In the genomic region with DNA sequence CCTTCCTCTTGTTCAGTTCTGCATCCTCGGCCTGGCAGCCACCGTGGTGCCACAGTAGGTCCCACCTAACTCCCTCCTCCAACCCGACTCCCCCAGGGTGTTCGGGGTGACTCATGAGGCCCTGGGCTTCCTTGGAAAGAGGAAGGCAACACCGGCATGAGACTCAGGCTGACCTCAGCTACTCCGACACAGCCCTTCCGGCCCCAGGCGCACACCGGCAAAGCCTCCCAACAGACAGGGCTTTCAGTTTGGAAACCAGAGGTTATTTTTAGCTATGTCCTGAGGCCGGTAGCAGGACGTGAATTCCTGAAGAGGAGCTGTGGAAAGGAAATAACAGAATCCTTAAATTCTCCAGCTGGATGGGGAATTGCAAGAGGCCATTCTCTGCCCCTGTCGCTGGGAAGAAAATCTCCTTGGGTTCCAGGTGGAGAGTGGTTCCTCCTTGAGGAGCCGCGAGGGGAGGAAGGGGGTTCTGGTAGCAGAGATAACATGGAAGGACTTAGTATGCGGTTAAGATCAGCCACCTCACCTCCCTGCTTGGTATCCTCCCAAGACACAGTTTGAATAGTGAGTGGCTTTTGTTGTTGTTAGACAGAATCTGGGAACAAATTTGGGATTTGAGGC, we compare ENCODE assay signal across 10 cellular contexts. TPM values are rescaled to one million over a fixed set of nuclear protein-coding genes. Genes with fewer than 3 reads are reported as not detected.
DNase-seq lines count a peak whose midpoint lies in the region; ATAC-seq, FAIRE-seq and TF ChIP-seq lines count a peak whose summit lies in the region.
"Had no signal": no experiment of that assay in that cellular context is flagged by ENCODE, and none has a peak within 500 bp of the region (broad histone marks: within the 10 kb centered on the region; RNA-seq: fewer than 3 reads in every experiment).

No MANE protein-coding gene starts in this region.

- peak overlapping the region; percentile 60 for H3K27ac Mint-ChIP-seq in Calu3 (ENCODE audit: unreplicated experiment)
- peak overlapping the region; percentile 92 for H3K27ac Mint-ChIP-seq in osteocyte (ENCODE audit: unreplicated experiment)
- H3K27ac Mint-ChIP-seq: activated naive CD4-positive, alpha-beta T cell treated with anti-CD3 and anti-CD28 coated beads, Interleukin-2, amount 50 U/mL, for 24 hours had no signal

- no TSS peak for BruUV-seq in Calu3 (replicated peaks; lab: Mats Ljungman, UMichigan)

- DNase-seq in Calu3 (peak; percentile 68), SW 1271 (lab: John Stamatoyannopoulos, UW) (peak; percentile 16 to 54), fibroblast of pulmonary artery (ENCODE audit: low read depth) (peak; percentile 83), osteocyte (ENCODE audit: extremely low spot score, unreplicated experiment) (no peak), GM10248 (ENCODE audit: extremely low spot score) (no peak), GM12891 (ENCODE audit: insufficient read length, low spot score) (no peak), NCI-H187 (lab: John Stamatoyannopoulos, UW) (no peak)
- DNase-seq: DND-41 had no signal

- FAIRE-seq in GM12891 (lab: Jason Lieb, UNC): no peak

- intact Hi-C loops in Calu3 (cut with micrococcal nuclease; ENCODE audit: unreplicated experiment): no loop called here

- no peak overlapping the region for H3K4me3 ChIP-seq in fibroblast of pulmonary artery (replicated peaks; ENCODE audit: low read depth, low read length)

- no peaks in the 10 kb centered on the region for H3K36me3 Mint-ChIP-seq in Calu3 (ENCODE audit: insufficient read depth, unreplicated experiment)
- peaks cover 17% of the 10 kb centered on the region for H3K36me3 Mint-ChIP-seq in osteocyte (ENCODE audit: unreplicated experiment)
- H3K36me3 Mint-ChIP-seq: activated naive CD4-positive, alpha-beta T cell treated with anti-CD3 and anti-CD28 coated beads, Interleukin-2, amount 50 U/mL, for 24 hours had no signal

- no peak for TF ChIP-seq POLR2A in GM12891 (IDR thresholded peaks at IDR 0.05; ENCODE audit: low read depth, low read length)

- POLR2A ChIA-PET in GM10248 (lab: Yijun Ruan, JAX): no interaction called here

- TF ChIP-seq CTCF in Calu3 (IDR thresholded peaks at IDR 0.05; ENCODE audit: unreplicated experiment): no peak
- no peak for TF ChIP-seq CTCF in fibroblast of pulmonary artery (IDR thresholded peaks at IDR 0.05; ENCODE audit: low read length, missing control alignments)
- TF ChIP-seq CTCF in osteocyte (IDR thresholded peaks at IDR 0.05): no peak
- no peak for TF ChIP-seq CTCF in GM10248 (IDR thresholded peaks at IDR 0.05; ENCODE audit: control extremely low read depth, extremely low read depth, low read depth, missing control alignments)

- H3K4me1 Mint-ChIP-seq in Calu3 (ENCODE audit: low read depth, unreplicated experiment): peaks cover 34% of the 10 kb centered on the region
- H3K4me1 Mint-ChIP-seq in osteocyte (ENCODE audit: unreplicated experiment): peaks cover 77% of the 10 kb centered on the region
- H3K4me1 Mint-ChIP-seq: activated naive CD4-positive, alpha-beta T cell treated with anti-CD3 and anti-CD28 coated beads, Interleukin-2, amount 50 U/mL, for 24 hours had no signal

- peak overlapping the region; percentile 27 for H3K4me3 Mint-ChIP-seq in Calu3 (ENCODE audit: low read depth, unreplicated experiment)
- peak overlapping the region; percentile 41 for H3K4me3 Mint-ChIP-seq in osteocyte (ENCODE audit: unreplicated experiment)
- H3K4me3 Mint-ChIP-seq: activated naive CD4-positive, alpha-beta T cell treated with anti-CD3 and anti-CD28 coated beads, Interleukin-2, amount 50 U/mL, for 24 hours had no signal

- H3K9me3 Mint-ChIP-seq in Calu3 (ENCODE audit: low read depth, unreplicated experiment) (peaks cover 2% of the 10 kb centered on the region), osteocyte (ENCODE audit: unreplicated experiment) (no peaks in the 10 kb centered on the region)
- H3K9me3 Mint-ChIP-seq: activated naive CD4-positive, alpha-beta T cell treated with anti-CD3 and anti-CD28 coated beads, Interleukin-2, amount 50 U/mL, for 24 hours had no signal

- no peak for ATAC-seq in HG02981 (IDR thresholded peaks at IDR 0.05; ENCODE audit: unreplicated experiment)

- H3K27me3 Mint-ChIP-seq in Calu3 (ENCODE audit: unreplicated experiment) (no peaks in the 10 kb centered on the region), osteocyte (ENCODE audit: unreplicated experiment) (no peaks in the 10 kb centered on the region)

- CTCF ChIA-PET in Calu3 (lab: Charles Lee): interaction anchor here (1.0 to 1.6 kb wide), 4 partner anchors 12 to 198 kb away, joined by 3 to 6 read pairs (median 4); no protein-coding TSS in a partner anchor
- CTCF ChIA-PET in GM10248 (lab: Yijun Ruan, JAX): interaction anchor here (1.0 to 9.0 kb wide), 3 partner anchors 10 to 25 kb away, joined by 4 to 38 read pairs (median 7); a partner anchor contains a TSS

TF ChIP-seq in GM12891, 5 proteins besides CTCF, POLR2A, EP300 and RAD21:
- no peak for TF ChIP-seq TAF1 (IDR thresholded peaks at IDR 0.05; ENCODE audit: low read depth, low read length)
- no peak for TF ChIP-seq PAX5 (IDR thresholded peaks at IDR 0.05; ENCODE audit: insufficient read depth, low read length, severe bottlenecking)
- no peak for TF ChIP-seq SPI1 (IDR thresholded peaks at IDR 0.05; ENCODE audit: low read depth, low read length)
- TF ChIP-seq POU2F2 (IDR thresholded peaks at IDR 0.05; ENCODE audit: low read depth, low read length): no peak
- TF ChIP-seq POLR2AphosphoS5 (IDR thresholded peaks at IDR 0.05; ENCODE audit: low read depth, low read length): no peak
TF ChIP-seq in GM12891: peak in this region for 0.

RNA-seq across cellular contexts. Expression of a gene that starts 24.4 kb away (rescaled TPM):
- total RNA-seq in Calu3 (2022) (16.2 and 21.9 TPM in 2 replicates), osteocyte (19.5 and 20.5 TPM in 2 replicates)
- polyA plus RNA-seq in GM12891 (2012; ENCODE audit: low read depth, missing spikeins): 0.26 TPM

Comparison
In these comparisons a context has a peak if more than half of its experiments do, and no peak if none do; other contexts are left out.
1. DNase-seq: peak in Calu3 (single experiment), SW 1271 (2 of 2) and fibroblast of pulmonary artery (single experiment); none in osteocyte (single experiment), GM10248 (single experiment), GM12891 (single experiment) and NCI-H187 (0 of 2).